ENCODE assay signal across 21 cellular contexts in the genomic region with DNA sequence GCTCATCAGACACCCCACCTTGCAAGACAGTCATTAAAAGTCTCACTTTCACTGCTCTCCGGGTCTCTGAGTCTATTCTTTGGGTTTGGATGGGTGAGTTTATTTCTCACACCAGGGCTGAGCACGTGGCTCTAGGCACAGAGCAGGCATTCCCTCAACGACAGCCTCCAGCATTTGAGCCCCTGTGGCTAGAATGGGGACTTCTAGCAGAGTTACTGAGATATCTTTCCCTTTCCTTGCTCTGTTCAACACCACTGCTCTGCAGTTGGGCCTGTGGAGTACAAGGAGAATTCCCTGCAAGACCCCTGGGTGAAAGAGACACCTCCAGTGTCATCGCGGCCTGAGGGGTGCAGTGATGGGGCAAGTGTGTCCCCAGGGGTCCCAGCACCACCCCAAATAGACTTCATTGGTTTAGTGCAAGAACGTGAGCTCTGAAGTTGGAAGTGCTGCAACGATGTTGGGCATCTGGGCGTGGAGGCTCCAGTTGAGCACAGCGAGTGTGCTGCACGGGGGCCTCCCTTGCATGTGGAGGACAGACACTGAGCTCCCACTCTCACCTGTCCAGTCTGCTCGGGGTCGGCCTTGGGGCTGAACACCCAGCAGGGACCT.
"Had no signal": no experiment of that assay in that cellular context is flagged by ENCODE, and none has a peak within 500 bp of the region (broad histone marks: within the 10 kb centered on the region; RNA-seq: fewer than 3 reads in every experiment).

No MANE protein-coding gene starts in this region.

- DNase-seq: activated CD4-positive, alpha-beta memory T cell treated with anti-CD3 and anti-CD28 coated beads for 36 hours; activated CD4-positive, alpha-beta T cell treated with anti-CD3 and anti-CD28 coated beads for 4 hours; activated naive CD4-positive, alpha-beta T cell treated with anti-CD3 and anti-CD28 coated beads for 36 hours; activated naive CD8-positive, alpha-beta T cell treated with anti-CD3 and anti-CD28 coated beads, Interleukin-2, amount 50 U/mL, for 24 hours; activated T-cell treated with anti-CD3 and anti-CD28 coated beads, Interleukin-2, amount 50 U/mL, for 1 hour; colonic mucosa; hypothalamus; midbrain; nephron progenitor cell; nucleus accumbens; retina; stimulated activated CD4-positive, alpha-beta T cell treated with anti-CD3 and anti-CD28 coated beads, Interleukin-12 subunit alpha, Interleukin-12 subunit beta, amount 100 ng/mL, for 4 hours; stimulated activated CD4-positive, alpha-beta T cell treated with anti-CD3 and anti-CD28 coated beads, Interleukin-1b, Interleukin-23, amount 100 ng/mL, for 48 hours; stimulated activated naive CD4-positive, alpha-beta T cell treated with Interleukin-2 at 50 U/mL for 16 hours; transverse colon had no signal

- H3K4me3 ChIP-seq: colonic mucosa, lung, transverse colon had no signal

- H3K27ac Mint-ChIP-seq: activated CD4-positive, alpha-beta memory T cell treated with anti-CD3 and anti-CD28 coated beads for 36 hours; activated naive CD4-positive, alpha-beta T cell treated with anti-CD3 and anti-CD28 coated beads for 36 hours; activated naive CD8-positive, alpha-beta T cell treated with anti-CD3 and anti-CD28 coated beads, Interleukin-2, amount 50 U/mL, for 24 hours; activated T-helper 17 cell treated with anti-CD3 and anti-CD28 coated beads, Interleukin-2, amount 50 U/mL, for 72 hours; nephron progenitor cell had no signal

- FAIRE-seq: frontal cortex, keratinocyte, TTC549 had no signal

- H3K27ac ChIP-seq: colonic mucosa, transverse colon had no signal

- H3K36me3 Mint-ChIP-seq: activated CD4-positive, alpha-beta memory T cell treated with anti-CD3 and anti-CD28 coated beads for 36 hours had no signal

- H3K9me3 ChIP-seq: colonic mucosa, transverse colon had no signal

- H3K4me1 ChIP-seq: colonic mucosa, transverse colon had no signal

- H3K4me3 Mint-ChIP-seq: activated CD4-positive, alpha-beta memory T cell treated with anti-CD3 and anti-CD28 coated beads for 36 hours; activated naive CD4-positive, alpha-beta T cell treated with anti-CD3 and anti-CD28 coated beads for 36 hours; activated naive CD8-positive, alpha-beta T cell treated with anti-CD3 and anti-CD28 coated beads, Interleukin-2, amount 50 U/mL, for 24 hours; activated T-helper 17 cell treated with anti-CD3 and anti-CD28 coated beads, Interleukin-2, amount 50 U/mL, for 72 hours; central memory CD8-positive, alpha-beta T cell; nephron progenitor cell had no signal

- H3K4me1 Mint-ChIP-seq: activated T-helper 17 cell treated with anti-CD3 and anti-CD28 coated beads, Interleukin-2, amount 50 U/mL, for 72 hours; central memory CD8-positive, alpha-beta T cell had no signal

- H3K27me3 Mint-ChIP-seq: activated CD4-positive, alpha-beta memory T cell treated with anti-CD3 and anti-CD28 coated beads for 36 hours; activated naive CD8-positive, alpha-beta T cell treated with anti-CD3 and anti-CD28 coated beads, Interleukin-2, amount 50 U/mL, for 24 hours; activated T-helper 17 cell treated with anti-CD3 and anti-CD28 coated beads, Interleukin-2, amount 50 U/mL, for 72 hours had no signal

- ATAC-seq: activated naive CD8-positive, alpha-beta T cell treated with anti-CD3 and anti-CD28 coated beads, Interleukin-2, amount 50 U/mL, for 24 hours; activated T-helper 17 cell treated with anti-CD3 and anti-CD28 coated beads, Interleukin-2, amount 50 U/mL, for 72 hours had no signal

- H3K36me3 ChIP-seq: colonic mucosa, transverse colon had no signal

- H3K27me3 ChIP-seq: colonic mucosa, transverse colon had no signal

- H3K9me3 Mint-ChIP-seq: activated CD4-positive, alpha-beta memory T cell treated with anti-CD3 and anti-CD28 coated beads for 36 hours; activated naive CD4-positive, alpha-beta T cell treated with anti-CD3 and anti-CD28 coated beads for 36 hours; activated naive CD8-positive, alpha-beta T cell treated with anti-CD3 and anti-CD28 coated beads, Interleukin-2, amount 50 U/mL, for 24 hours; activated T-helper 17 cell treated with anti-CD3 and anti-CD28 coated beads, Interleukin-2, amount 50 U/mL, for 72 hours; central memory CD8-positive, alpha-beta T cell; nephron progenitor cell had no signal
